Comparison of ENCODE assay signal across 10 cellular contexts in the genomic region with DNA sequence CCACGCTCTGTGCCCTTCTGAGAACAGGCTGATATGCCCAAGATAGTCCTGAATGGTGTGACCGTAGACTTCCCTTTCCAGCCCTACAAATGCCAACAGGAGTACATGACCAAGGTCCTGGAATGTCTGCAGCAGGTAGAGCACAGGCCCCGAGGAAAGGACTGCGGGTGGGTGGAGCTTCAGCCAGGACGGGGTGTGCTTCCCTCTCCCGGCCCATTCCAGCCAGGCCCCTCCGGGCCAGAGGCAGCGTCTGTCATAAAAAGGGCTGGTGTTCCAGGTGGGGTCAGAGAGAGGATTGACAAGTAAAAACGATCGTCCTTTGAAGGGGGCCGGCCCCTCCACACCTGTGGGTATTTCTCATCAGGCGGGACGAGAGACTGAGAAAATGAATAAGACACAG. TPM values are rescaled to one million over a fixed set of nuclear protein-coding genes. Genes with fewer than 3 reads are reported as not detected.
A peak's percentile ranks its signal among the peaks of the same experiment; 100 is the strongest.
DNase-seq lines count a peak whose midpoint lies in the region; FAIRE-seq and TF ChIP-seq lines count a peak whose summit lies in the region.
"Had no signal": no experiment of that assay in that cellular context is flagged by ENCODE, and none has a peak within 500 bp of the region (broad histone marks: within the 10 kb centered on the region; RNA-seq: fewer than 3 reads in every experiment).

No MANE protein-coding gene starts in this region.

- H2AFZ ChIP-seq in MM.1S (ENCODE audit: low read length), result no peak overlapping the region
- H2AFZ ChIP-seq in H1 (ENCODE audit: low read length), result no peak overlapping the region
- no peak overlapping the region for H2AFZ ChIP-seq in neural progenitor cell (replicated peaks)

- H4K8ac ChIP-seq in H1 (ENCODE audit: extremely low read depth, insufficient read depth, low read length), result no peak overlapping the region; the same call in 1 of the 2 replicates

- H4K5ac ChIP-seq in H1 (ENCODE audit: insufficient read length, low read depth, low read length), result no peak overlapping the region

- H3K4me3 Mint-ChIP-seq in neural progenitor cell, result peak overlapping the region; percentile 95

- H3K4me1 ChIP-seq in MM.1S (ENCODE audit: low read length) (0 out of 2 replicates have a peak, but pooled peaks cover 4% of the 10 kb centered on the region), H1 (replicated peaks in 1 of 4; ENCODE audit: control insufficient read depth in 3 of 4, insufficient read depth in 4 of 4, low read length in 3 of 4) (peaks cover 0 to 12% (median 10%) of the 10 kb centered on the region in 4 experiments; a peak in 6 of 7 replicates), neural progenitor cell (no peaks in the 10 kb centered on the region)

- H3K4me1 Mint-ChIP-seq in neural progenitor cell, result peaks cover 30% of the 10 kb centered on the region

- DNase-seq in MM.1S, result no peak
- DNase-seq in H1 (ENCODE audit: low read depth in 1 of 2, low spot score in 2 of 2), result no peak
- no peak for DNase-seq in neural progenitor cell (ENCODE audit: low spot score)
- no peak for DNase-seq in SW480 (ENCODE audit: low spot score)
- no peak for DNase-seq in NCI-H82 (lab: John Stamatoyannopoulos, UW)
- DNase-seq in NCI-H2107 treated with DMSO at 0.1 percent for 48 hours (lab: John Stamatoyannopoulos, UW; ENCODE audit: unreplicated experiment), result no peak
- DNase-seq in SHP77 treated with DMSO at 0.1 percent for 48 hours (lab: John Stamatoyannopoulos, UW), result no peak
- DNase-seq: NCI-H446 had no signal

- no peak overlapping the region for H2AK5ac ChIP-seq in H1 (ENCODE audit: low read depth, low read length)

- H3K9me3 ChIP-seq in MM.1S (replicated peaks; ENCODE audit: insufficient read depth, low read length), result no peaks in the 10 kb centered on the region
- H3K9me3 ChIP-seq in H1 (ENCODE audit: insufficient read depth in 2 of 2, low read depth in 1 of 2, low read length in 1 of 2), result no peaks in the 10 kb centered on the region
- no peaks in the 10 kb centered on the region for H3K9me3 ChIP-seq in neural progenitor cell (ENCODE audit: low read depth)

- H3K4me2 ChIP-seq in MM.1S (ENCODE audit: low read depth, low read length) (peak overlapping the region; percentile 52; the same call in 1 of the 2 replicates), H1 (ENCODE audit: insufficient read depth in 1 of 2, low read depth in 2 of 2, low read length in 2 of 2) (peak overlapping the region; percentile 76 to 81), neural progenitor cell (peak overlapping the region; percentile 84)

- H3K4me3 ChIP-seq in MM.1S (ENCODE audit: low read length), result peak overlapping the region; percentile 95
- peak overlapping the region; percentile 75 to 96 (median 84); a peak in 7 of 8 replicates for H3K4me3 ChIP-seq in H1 (ENCODE audit: extremely low read depth in 1 of 4, insufficient read depth in 2 of 4, low read depth in 3 of 4, low read length in 4 of 4)
- peak overlapping the region; percentile 94 for H3K4me3 ChIP-seq in neural progenitor cell

- H3K14ac ChIP-seq in H1 (ENCODE audit: insufficient read length), result no peak overlapping the region

- no peak overlapping the region for H3K56ac ChIP-seq in H1 (replicated peaks; ENCODE audit: insufficient read length, low read depth, low read length)

- no peaks in the 10 kb centered on the region; the same call in 1 of the 2 replicates for H3K79me1 ChIP-seq in H1 (ENCODE audit: low read depth, low read length)

- H3K36me3 Mint-ChIP-seq in neural progenitor cell, result peaks cover 2% of the 10 kb centered on the region

- no peak for TF ChIP-seq POLR2A in H1 (IDR thresholded peaks at IDR 0.05; ENCODE audit: control extremely low read depth in 1 of 2, low read depth in 2 of 2, low read length in 2 of 2)

- no peak overlapping the region for H3K27ac Mint-ChIP-seq in neural progenitor cell

- CTCF ChIA-PET in H1 (lab: Charles Lee; ENCODE audit: partially characterized antibody), result no interaction called here

- H4K20me1 ChIP-seq in MM.1S (ENCODE audit: insufficient read depth, low read length) (no peaks in the 10 kb centered on the region), H1 (replicated peaks in 1 of 2; ENCODE audit: control insufficient read depth in 1 of 2, insufficient read depth in 2 of 2, low read length in 2 of 2) (peaks cover 5 to 8% of the 10 kb centered on the region in 2 experiments), neural progenitor cell (ENCODE audit: low read depth) (peaks cover 3% of the 10 kb centered on the region)

- TF ChIP-seq CTCF in C4-2B (conservative IDR thresholded peaks at IDR 0.05), result no peak
- no peak for TF ChIP-seq CTCF in MM.1S (IDR thresholded peaks at IDR 0.05; ENCODE audit: low read length)
- TF ChIP-seq CTCF in H1 (IDR thresholded peaks at IDR 0.05; ENCODE audit: control extremely low read depth in 1 of 3, insufficient read depth in 1 of 3, low read depth in 1 of 3, low read length in 3 of 3), result no peak
- TF ChIP-seq CTCF in neural progenitor cell (IDR thresholded peaks at IDR 0.05), result no peak

- FAIRE-seq in H1 (lab: Jason Lieb, UNC), result no peak
- FAIRE-seq: endometrium had no signal

- no peaks in the 10 kb centered on the region for H3K9me3 Mint-ChIP-seq in neural progenitor cell

- no peak overlapping the region; the same call in 1 of the 2 replicates for H2BK5ac ChIP-seq in H1 (ENCODE audit: low read depth, low read length)

- H2BK120ac ChIP-seq in H1 (replicated peaks; ENCODE audit: low read depth, low read length), result no peak overlapping the region

- no peak overlapping the region for H3K4ac ChIP-seq in H1 (replicated peaks; ENCODE audit: insufficient read length, low read depth, low read length)

- H3K9ac ChIP-seq in MM.1S (ENCODE audit: low read length), result peak overlapping the region; percentile 85; the same call in 1 of the 2 replicates
- peak overlapping the region in 1 of 4 experiments; percentile 44; a peak in 1 of 7 replicates for H3K9ac ChIP-seq in H1 (replicated peaks in 1 of 4; ENCODE audit: extremely low read depth in 1 of 4, low read depth in 3 of 4, low read length in 3 of 4)
- no peak overlapping the region for H3K9ac ChIP-seq in neural progenitor cell

- no peak overlapping the region for H3K18ac ChIP-seq in H1 (ENCODE audit: extremely low read depth, low read length)

- H3K27me3 Mint-ChIP-seq in neural progenitor cell (ENCODE audit: insufficient read depth, low read depth), result peaks cover 11% of the 10 kb centered on the region

- peaks cover 13% of the 10 kb centered on the region for H3K27me3 ChIP-seq in MM.1S (replicated peaks; ENCODE audit: insufficient read depth, low read length)
- H3K27me3 ChIP-seq in H1 (replicated peaks in 1 of 4; ENCODE audit: control insufficient read depth in 3 of 4, extremely low read depth in 1 of 4, insufficient read depth in 3 of 4, low read length in 3 of 4), result no peaks in the 10 kb centered on the region
- H3K27me3 ChIP-seq in neural progenitor cell, result peaks cover 6% of the 10 kb centered on the region

- H3K27ac ChIP-seq in C4-2B (peak overlapping the region; percentile 80; the same call in 1 of the 2 replicates), MM.1S (ENCODE audit: low read length) (no peak overlapping the region), H1 (ENCODE audit: low read depth, low read length) (no peak overlapping the region), neural progenitor cell (no peak overlapping the region)

- no peak for TF ChIP-seq RAD21 in H1 (IDR thresholded peaks at IDR 0.05 in 1 of 2, conservative IDR thresholded peaks at IDR 0.05 in 1 of 2; ENCODE audit: low read depth in 2 of 2, low read length in 2 of 2)

- no peaks in the 10 kb centered on the region for H3K9me2 ChIP-seq in MM.1S (replicated peaks; ENCODE audit: insufficient read depth, low read length)

- POLR2A ChIA-PET in H1 (lab: Charles Lee; ENCODE audit: partially characterized antibody), result interaction anchor here (1.3 to 1.5 kb wide), 4 partner anchors 37 to 199 kb away, joined by 3 to 10 read pairs (median 4); partner anchors contain the start of gene TNFRSF6B

- H2BK15ac ChIP-seq in H1 (ENCODE audit: low read length), result no peak overlapping the region

- H3K36me3 ChIP-seq in MM.1S (replicated peaks; ENCODE audit: insufficient read depth, low read length) (no peaks in the 10 kb centered on the region), H1 (ENCODE audit: control insufficient read depth in 2 of 4, insufficient read depth in 4 of 4, low read length in 3 of 4) (peaks cover 0 to 15% (median 4%) of the 10 kb centered on the region in 4 experiments; a peak in 4 of 8 replicates), neural progenitor cell (no peaks in the 10 kb centered on the region)

- no peak overlapping the region for H2BK20ac ChIP-seq in H1 (ENCODE audit: low read length)

- no peak overlapping the region for H3K23ac ChIP-seq in H1 (ENCODE audit: insufficient read length)

- peaks cover 21% of the 10 kb centered on the region for H3K79me2 ChIP-seq in MM.1S (ENCODE audit: low read length)
- H3K79me2 ChIP-seq in H1 (ENCODE audit: control insufficient read depth in 1 of 2, insufficient read depth in 2 of 2, low read length in 2 of 2), result peaks cover 0 to 9% of the 10 kb centered on the region in 2 experiments; a peak in 1 of 4 replicates
- peaks cover 8% of the 10 kb centered on the region for H3K79me2 ChIP-seq in neural progenitor cell (ENCODE audit: low read depth)

- no peak for TF ChIP-seq EP300 in H1 (IDR thresholded peaks at IDR 0.05; ENCODE audit: borderline replicate concordance in 1 of 2, low read depth in 2 of 2, low read length in 2 of 2)

- WGBS in H1 (ENCODE audit: extremely low coverage in 1 of 2, insufficient coverage in 1 of 2, insufficient read length in 1 of 2, insufficient replicate concordance in 2 of 2, low coverage in 1 of 2, low lambda C conversion rate in 2 of 2, missing lambda C conversion rate in 1 of 2), 2 experiments, result 75% methylated on average over 13 of the region's 13 CpGs; no CpG with 5 or more reads in 1 of the 2 experiments

- H3F3A ChIP-seq in MM.1S (ENCODE audit: insufficient read depth, low read length) (no peaks in the 10 kb centered on the region), neural progenitor cell (ENCODE audit: low read depth) (peaks cover 4% of the 10 kb centered on the region)

- H2BK12ac ChIP-seq in H1 (ENCODE audit: low read depth, low read length), result 0 out of 2 replicates have a peak overlapping the region, but pooled peaks have one; percentile 27

- H3K23me2 ChIP-seq in H1 (ENCODE audit: low read depth, low read length), result peaks cover 9% of the 10 kb centered on the region

- H4K91ac ChIP-seq in H1 (replicated peaks; ENCODE audit: insufficient read length, low read length), result no peak overlapping the region

RNA-seq across cellular contexts. Expression of gene RTEL1, which starts 1.3 kb away (rescaled TPM):
- 37.1 and 37.8 TPM in 2 replicates for total RNA-seq in H1 (2021; fragmentation: NEBNext Ultra II Directional; extraction: Animal tissue kit (Norgen Biotek cat#: 25700))
- polyA plus RNA-seq in H1 (2011; rRNA removed), result 16.2 and 24.3 TPM in 2 replicates
- 19.7 TPM for polyA plus RNA-seq in H1 (2011; cell fraction: cytosol; rRNA removed)
- 181 TPM for polyA plus RNA-seq in H1 (2011; cell fraction: nucleus; rRNA removed)
- polyA plus RNA-seq in H1 (2012, experiment 1 of 2), result 17.9 to 26.4 TPM (median 23.9 TPM) in 4 replicates
- polyA plus RNA-seq in H1 (2012, experiment 2 of 2), result 18.4 TPM
- polyA plus RNA-seq in H1 (2013, experiment 1 of 2), result 14.4 TPM
- polyA plus RNA-seq in H1 (2013, experiment 2 of 2), result 12.9 TPM
- 46.2 and 51.7 TPM in 2 replicates for polyA minus RNA-seq in H1 (2011; rRNA and poly(A)+ RNA removed)
- 23.6 TPM for polyA minus RNA-seq in H1 (2011; cell fraction: cytosol; rRNA and poly(A)+ RNA removed)
- polyA minus RNA-seq in H1 (2011; cell fraction: nucleus; rRNA and poly(A)+ RNA removed), result 47.6 TPM
- 6.0 and 16.7 TPM in 2 replicates for total RNA-seq in neural progenitor cell (ENCODE audit: low replicate concordance)

RNA-seq across cellular contexts. Expression of gene STMN3, which starts 6.1 kb away (rescaled TPM):
- 63.1 and 71.6 TPM in 2 replicates for total RNA-seq in H1 (2021; fragmentation: NEBNext Ultra II Directional; extraction: Animal tissue kit (Norgen Biotek cat#: 25700))
- 51.5 and 70.8 TPM in 2 replicates for polyA plus RNA-seq in H1 (2011; rRNA removed)
- polyA plus RNA-seq in H1 (2011; cell fraction: cytosol; rRNA removed), result 60.4 TPM
- polyA plus RNA-seq in H1 (2011; cell fraction: nucleus; rRNA removed), result 122 TPM
- 42.7 to 63.6 TPM (median 56.4 TPM) in 4 replicates for polyA plus RNA-seq in H1 (2012, experiment 1 of 2)
- 53.7 TPM for polyA plus RNA-seq in H1 (2012, experiment 2 of 2)
- 35.5 TPM for polyA plus RNA-seq in H1 (2013, experiment 1 of 2)
- 37.5 TPM for polyA plus RNA-seq in H1 (2013, experiment 2 of 2)
- 11.2 and 14.8 TPM in 2 replicates for polyA minus RNA-seq in H1 (2011; rRNA and poly(A)+ RNA removed)
- 20.3 TPM for polyA minus RNA-seq in H1 (2011; cell fraction: cytosol; rRNA and poly(A)+ RNA removed)
- polyA minus RNA-seq in H1 (2011; cell fraction: nucleus; rRNA and poly(A)+ RNA removed), result 11.5 TPM
- total RNA-seq in neural progenitor cell (ENCODE audit: low replicate concordance), result 3.3 and 6.1 TPM in 2 replicates

RNA-seq across cellular contexts. Expression of gene GMEB2, which starts 32.5 kb away (rescaled TPM):
- 12.9 and 14.2 TPM in 2 replicates for total RNA-seq in H1 (2021; fragmentation: NEBNext Ultra II Directional; extraction: Animal tissue kit (Norgen Biotek cat#: 25700))
- polyA plus RNA-seq in H1 (2011; rRNA removed), result 14.2 and 19.1 TPM in 2 replicates
- 11.7 TPM for polyA plus RNA-seq in H1 (2011; cell fraction: cytosol; rRNA removed)
- 19.6 TPM for polyA plus RNA-seq in H1 (2011; cell fraction: nucleus; rRNA removed)
- polyA plus RNA-seq in H1 (2012, experiment 1 of 2), result 8.1 to 13.0 TPM (median 12.1 TPM) in 4 replicates
- 11.4 TPM for polyA plus RNA-seq in H1 (2012, experiment 2 of 2)
- polyA plus RNA-seq in H1 (2013, experiment 1 of 2), result 8.3 TPM
- polyA plus RNA-seq in H1 (2013, experiment 2 of 2), result 8.1 TPM
- 7.5 TPM in 2 replicates for polyA minus RNA-seq in H1 (2011; rRNA and poly(A)+ RNA removed)
- polyA minus RNA-seq in H1 (2011; cell fraction: cytosol; rRNA and poly(A)+ RNA removed), result 8.1 TPM
- polyA minus RNA-seq in H1 (2011; cell fraction: nucleus; rRNA and poly(A)+ RNA removed), result 6.3 TPM
- total RNA-seq in neural progenitor cell (ENCODE audit: low replicate concordance), result 8.0 and 18.6 TPM in 2 replicates

RNA-seq across cellular contexts. Expression of gene TNFRSF6B, which starts 37.1 kb away (rescaled TPM):
- total RNA-seq in H1 (2021; fragmentation: NEBNext Ultra II Directional; extraction: Animal tissue kit (Norgen Biotek cat#: 25700)), result not detected in 2 replicates
- polyA plus RNA-seq in H1 (2011; rRNA removed), result 3.1 and 5.4 TPM in 2 replicates
- 2.5 TPM for polyA plus RNA-seq in H1 (2011; cell fraction: cytosol; rRNA removed)
- 16.8 TPM for polyA plus RNA-seq in H1 (2011; cell fraction: nucleus; rRNA removed)
- 0.27 to 1.6 TPM (median 0.43 TPM) in 3 of 4 replicates, not detected in the other for polyA plus RNA-seq in H1 (2012, experiment 1 of 2)
- 0.39 TPM for polyA plus RNA-seq in H1 (2012, experiment 2 of 2)
- 0.75 TPM for polyA plus RNA-seq in H1 (2013, experiment 1 of 2)
- polyA plus RNA-seq in H1 (2013, experiment 2 of 2), result 0.96 TPM
- polyA minus RNA-seq in H1 (2011; rRNA and poly(A)+ RNA removed), result not detected in 2 replicates
- not detected for polyA minus RNA-seq in H1 (2011; cell fraction: cytosol; rRNA and poly(A)+ RNA removed)
- polyA minus RNA-seq in H1 (2011; cell fraction: nucleus; rRNA and poly(A)+ RNA removed), result 1.1 TPM
- total RNA-seq in neural progenitor cell (ENCODE audit: low replicate concordance), result 0.25 TPM in 1 of 2 replicates, not detected in the other

RNA-seq across cellular contexts. Expression of gene ARFRP1, which starts 48.4 kb away (rescaled TPM):
- 21.9 and 22.9 TPM in 2 replicates for total RNA-seq in H1 (2021; fragmentation: NEBNext Ultra II Directional; extraction: Animal tissue kit (Norgen Biotek cat#: 25700))
- 12.9 and 19.4 TPM in 2 replicates for polyA plus RNA-seq in H1 (2011; rRNA removed)
- polyA plus RNA-seq in H1 (2011; cell fraction: cytosol; rRNA removed), result 23.2 TPM
- 32.0 TPM for polyA plus RNA-seq in H1 (2011; cell fraction: nucleus; rRNA removed)
- polyA plus RNA-seq in H1 (2012, experiment 1 of 2), result 12.3 to 20.2 TPM (median 18.9 TPM) in 4 replicates
- 9.1 TPM for polyA plus RNA-seq in H1 (2012, experiment 2 of 2)
- polyA plus RNA-seq in H1 (2013, experiment 1 of 2), result 7.5 TPM
- 7.8 TPM for polyA plus RNA-seq in H1 (2013, experiment 2 of 2)
- 12.9 and 15.4 TPM in 2 replicates for polyA minus RNA-seq in H1 (2011; rRNA and poly(A)+ RNA removed)
- polyA minus RNA-seq in H1 (2011; cell fraction: cytosol; rRNA and poly(A)+ RNA removed), result 10.6 TPM
- polyA minus RNA-seq in H1 (2011; cell fraction: nucleus; rRNA and poly(A)+ RNA removed), result 34.7 TPM
- total RNA-seq in neural progenitor cell (ENCODE audit: low replicate concordance), result 18.3 and 32.6 TPM in 2 replicates
